Comparison of ENCODE assay signal across 11 cellular contexts in genomic region chr5:113204525-113205161, GRCh38.
DNase-seq lines count a peak whose midpoint lies in the region; ATAC-seq and TF ChIP-seq lines count a peak whose summit lies in the region.
"Had no signal": no experiment of that assay in that cellular context is flagged by ENCODE, and none has a peak within 500 bp of the region (broad histone marks: within the 10 kb centered on the region; RNA-seq: fewer than 3 reads in every experiment).

No MANE protein-coding gene starts in this region.

- no peak for TF ChIP-seq CTCF in HEK293 (tag by site-specific recombination; IDR thresholded peaks at IDR 0.05)
- TF ChIP-seq CTCF in brain (conservative IDR thresholded peaks at IDR 0.05) = no peak
- TF ChIP-seq CTCF in left ventricle myocardium inferior (IDR thresholded peaks at IDR 0.05; ENCODE audit: borderline replicate concordance) = no peak
- no peak for TF ChIP-seq CTCF in upper lobe of right lung (IDR thresholded peaks at IDR 0.05)

- peaks cover 56% of the 10 kb centered on the region for H3K4me1 Mint-ChIP-seq in brain
- no peaks in the 10 kb centered on the region for H3K4me1 Mint-ChIP-seq in immature natural killer cell

- POLR2A ChIA-PET in HEK293 (lab: Yijun Ruan, JAX) = interaction anchor here (1.0 kb wide), 1 partner anchor 90 kb away, joined by 4 read pairs; no protein-coding TSS in a partner anchor

- CTCF ChIA-PET in HEK293 (lab: Yijun Ruan, JAX) = interaction anchor here (0.7 to 1.5 kb wide), 4 partner anchors 7 to 208 kb away, joined by 3 read pairs; no protein-coding TSS in a partner anchor

- intact Hi-C loops in left ventricle myocardium inferior (cut with micrococcal nuclease) (no loop called here), sciatic nerve (cut with DNase I) (no loop called here), upper lobe of right lung (cut with DNase I) (no loop called here)

- H3K36me3 Mint-ChIP-seq in brain (no peaks in the 10 kb centered on the region), immature natural killer cell (no peaks in the 10 kb centered on the region)

- H3K9me3 ChIP-seq in HEK293 (ENCODE audit: control insufficient read depth, insufficient read depth, low read depth, low read length) (no peaks in the 10 kb centered on the region), left ventricle myocardium inferior (replicated peaks) (no peaks in the 10 kb centered on the region), upper lobe of right lung (no peaks in the 10 kb centered on the region)
- H3K9me3 ChIP-seq: SJSA1 had no signal

- H3K27me3 Mint-ChIP-seq in brain = peaks cover 4% of the 10 kb centered on the region
- H3K27me3 Mint-ChIP-seq in immature natural killer cell (ENCODE audit: low read depth in 3 of 3) = no peaks in the 10 kb centered on the region

- H3K9me3 Mint-ChIP-seq in brain (no peaks in the 10 kb centered on the region), immature natural killer cell (no peaks in the 10 kb centered on the region)

- H3K27ac ChIP-seq in HEK293 (ENCODE audit: extremely low read depth, low read depth, low read length) (no peak overlapping the region; the same call in 1 of the 2 replicates), left ventricle myocardium inferior (replicated peaks) (peak overlapping the region; percentile 84), upper lobe of right lung (no peak overlapping the region)
- H3K27ac ChIP-seq: SJSA1 had no signal

- H3K4me1 ChIP-seq in HEK293 (ENCODE audit: control insufficient read depth, insufficient read depth, low read length) (peaks cover 47% of the 10 kb centered on the region), left ventricle myocardium inferior (peaks cover 95% of the 10 kb centered on the region), upper lobe of right lung (peaks cover 12% of the 10 kb centered on the region)

- H3K36me3 ChIP-seq in HEK293 (ENCODE audit: control insufficient read depth in 2 of 2, insufficient read depth in 1 of 2, low read length in 2 of 2) (no peaks in the 10 kb centered on the region), left ventricle myocardium inferior (no peaks in the 10 kb centered on the region), upper lobe of right lung (no peaks in the 10 kb centered on the region)
- H3K36me3 ChIP-seq: SJSA1 had no signal

- peak; percentile 86 for ATAC-seq in sciatic nerve
- ATAC-seq in upper lobe of right lung = no peak
- no peak for ATAC-seq in HG03571 (IDR thresholded peaks at IDR 0.05; ENCODE audit: unreplicated experiment)

- H3K27ac Mint-ChIP-seq in brain (peak overlapping the region in 3 of 5 experiments; percentile 29 to 79 (median 36)), immature natural killer cell (no peak overlapping the region)

- H3K4me3 Mint-ChIP-seq in brain (no peak overlapping the region), immature natural killer cell (no peak overlapping the region)

- H3K4me3 ChIP-seq in HEK293 (ENCODE audit: low read depth, low read length) (no peak overlapping the region), left ventricle myocardium inferior (no peak overlapping the region), upper lobe of right lung (no peak overlapping the region)
- H3K4me3 ChIP-seq: SJSA1 had no signal

- peak; percentile 52 for DNase-seq in left ventricle myocardium inferior
- DNase-seq in sciatic nerve (ENCODE audit: low spot score) = peak; percentile 75
- DNase-seq in immature natural killer cell = no peak
- no peak for DNase-seq in upper lobe of right lung
- DNase-seq in ecto neural progenitor cell (ENCODE audit: low spot score) = no peak
- DNase-seq: DMS79; stimulated activated CD4-positive, alpha-beta T cell treated with anti-CD3 and anti-CD28 coated beads, Interleukin-4, amount 100 ng/mL, for 4 hours had no signal

- H3K27me3 ChIP-seq in left ventricle myocardium inferior (ENCODE audit: low read depth) (no peaks in the 10 kb centered on the region), upper lobe of right lung (no peaks in the 10 kb centered on the region)
- H3K27me3 ChIP-seq: SJSA1 had no signal

TF ChIP-seq in HEK293, 187 proteins besides CTCF, POLR2A, EP300 and RAD21 (continues in another document):
- TF ChIP-seq ZNF341 (tag by site-specific recombination; IDR thresholded peaks at IDR 0.05; ENCODE audit: low read depth) (peak; percentile 76), ZNF248 (tag by site-specific recombination; IDR thresholded peaks at IDR 0.05) (no peak), PATZ1 (tag by site-specific recombination; IDR thresholded peaks at IDR 0.05) (peak; percentile 44), ZNF366 (tag by site-specific recombination; conservative IDR thresholded peaks at IDR 0.05) (0 out of 2 replicates have a peak, but pooled peaks have one; percentile 15), ZNF629 (tag by site-specific recombination; IDR thresholded peaks at IDR 0.05) (peak; percentile 52; the same call in 1 of the 2 replicates), GLIS1 (tag by site-specific recombination; IDR thresholded peaks at IDR 0.05) (0 out of 2 replicates have a peak, but pooled peaks have one; percentile 9), ZNF10 (tag by site-specific recombination; IDR thresholded peaks at IDR 0.05) (peak; percentile 62; the same call in 1 of the 2 replicates), PRDM6 (tag by site-specific recombination; IDR thresholded peaks at IDR 0.05) (peak; percentile 53; the same call in 1 of the 2 replicates), ZNF394 (tag by site-specific recombination; IDR thresholded peaks at IDR 0.05; ENCODE audit: borderline replicate concordance) (peak; percentile 32; the same call in 1 of the 2 replicates), ZNF514 (tag by site-specific recombination; IDR thresholded peaks at IDR 0.05) (no peak), ZNF398 (tag by site-specific recombination; IDR thresholded peaks at IDR 0.05) (0 out of 2 replicates have a peak, but pooled peaks have one; percentile 18), ZNF157 (tag by site-specific recombination; IDR thresholded peaks at IDR 0.05) (no peak), ZBTB44 (tag by site-specific recombination; IDR thresholded peaks at IDR 0.05) (peak; percentile 35; the same call in 1 of the 2 replicates)

Comparison
In these comparisons a context has a peak if more than half of its experiments do, and no peak if none do; other contexts are left out.
1. H3K27ac Mint-ChIP-seq: peak in brain (3 of 5); none in immature natural killer cell (0 of 6).
2. DNase-seq: peak in left ventricle myocardium inferior (single experiment) and sciatic nerve (single experiment); none in immature natural killer cell (0 of 3), upper lobe of right lung (single experiment) and ecto neural progenitor cell (single experiment).